ENCODE assay signal across 17 cellular contexts in genomic region chr13:113332615-113333014, GRCh38.
"Had no signal": no experiment of that assay in that cellular context is flagged by ENCODE, and none has a peak within 500 bp of the region (broad histone marks: within the 10 kb centered on the region; RNA-seq: fewer than 3 reads in every experiment).

No MANE protein-coding gene starts in this region.

- H3K27me3 ChIP-seq: gastrocnemius medialis, ovary, right atrium auricular region, sigmoid colon had no signal

- H3K4me3 Mint-ChIP-seq: neural crest cell had no signal

- ATAC-seq: gastrocnemius medialis; naive thymus-derived CD4-positive, alpha-beta T cell had no signal

- H3K36me3 ChIP-seq: gastrocnemius medialis, left ventricle myocardium inferior, ovary, right atrium auricular region, sigmoid colon had no signal

- H3K27ac ChIP-seq: coronary artery, gastrocnemius medialis, left ventricle myocardium inferior, ovary, right atrium auricular region, sigmoid colon, skin epidermis had no signal

- H3K9me3 ChIP-seq: gastrocnemius medialis, left ventricle myocardium inferior, ovary, right atrium auricular region, sigmoid colon had no signal

- H3K36me3 Mint-ChIP-seq: naive thymus-derived CD4-positive, alpha-beta T cell had no signal

- DNase-seq: effector CD4-positive, alpha-beta T cell; gastrocnemius medialis; islet precursor cell; left ventricle myocardium inferior; mesendoderm; naive thymus-derived CD4-positive, alpha-beta T cell; nucleus accumbens; ovary; sigmoid colon; stimulated activated CD4-positive, alpha-beta T cell treated with anti-CD3 and anti-CD28 coated beads, Interleukin-12 subunit alpha, Interleukin-12 subunit beta, amount 100 ng/mL, for 4 hours; stimulated activated CD4-positive, alpha-beta T cell treated with anti-CD3 and anti-CD28 coated beads, Interleukin-2, amount 100 ng/mL, for 48 hours; stimulated activated naive CD4-positive, alpha-beta T cell treated with Interleukin-2 at 50 U/mL for 16 hours; trophoblast cell had no signal

- H3K4me3 ChIP-seq: coronary artery, gastrocnemius medialis, left ventricle myocardium inferior, ovary, right atrium auricular region, sigmoid colon, skin epidermis had no signal

- H3K4me1 Mint-ChIP-seq: neural crest cell had no signal

- H3K9me3 Mint-ChIP-seq: neural crest cell had no signal

- H3K4me1 ChIP-seq: sigmoid colon had no signal
